Comparison of ENCODE assay signal across 21 cellular contexts in genomic region chr4:111362891-111363290, GRCh38.
DNase-seq lines count a peak whose midpoint lies in the region; TF ChIP-seq lines count a peak whose summit lies in the region.
"Had no signal": no experiment of that assay in that cellular context is flagged by ENCODE, and none has a peak within 500 bp of the region (broad histone marks: within the 10 kb centered on the region; RNA-seq: fewer than 3 reads in every experiment).

No MANE protein-coding gene starts in this region.

- H3K27me3 Mint-ChIP-seq in brain (no peaks in the 10 kb centered on the region), HFFc6 (ENCODE audit: insufficient read depth) (no peaks in the 10 kb centered on the region)

- H3K4me1 ChIP-seq in mesenchymal stem cell (ENCODE audit: control insufficient read depth, insufficient read depth, low read depth, low read length) (no peaks in the 10 kb centered on the region), ovary (ENCODE audit: insufficient read depth) (no peaks in the 10 kb centered on the region)
- H3K4me1 ChIP-seq: HAP-1, left lung, SJSA1, vagina had no signal

- H3K27ac ChIP-seq in mesenchymal stem cell (ENCODE audit: low read length, poor library complexity, severe bottlenecking): no peak overlapping the region
- no peak overlapping the region for H3K27ac ChIP-seq in ovary
- H3K27ac ChIP-seq: left lung, SJSA1, vagina had no signal

- H3K18ac ChIP-seq in mesenchymal stem cell (ENCODE audit: low read depth in 1 of 2, low read length in 2 of 2): no peak overlapping the region

- H3K4ac ChIP-seq in mesenchymal stem cell (ENCODE audit: low read depth in 1 of 2, low read length in 2 of 2): no peak overlapping the region

- H2BK12ac ChIP-seq in mesenchymal stem cell (ENCODE audit: low read length in 2 of 2): no peak overlapping the region

- no peak overlapping the region for H2AFZ ChIP-seq in mesenchymal stem cell (ENCODE audit: low read depth, low read length)

- no peak overlapping the region for H3K9ac ChIP-seq in mesenchymal stem cell (ENCODE audit: low read length)

- H2BK15ac ChIP-seq in mesenchymal stem cell (ENCODE audit: low read depth, poor library complexity, severe bottlenecking): no peak overlapping the region

- peaks cover 4 to 12% (median 7%) of the 10 kb centered on the region in 5 experiments for H3K9me3 Mint-ChIP-seq in brain
- peaks cover 5% of the 10 kb centered on the region; the same call in 1 of the 2 replicates for H3K9me3 Mint-ChIP-seq in HFFc6

- TF ChIP-seq EP300 in ovary (IDR thresholded peaks at IDR 0.05): no peak

- CTCF ChIA-PET in AG04449 (lab: Yijun Ruan, JAX): interaction anchor here (0.9 kb wide), 1 partner anchor 8 kb away, joined by 3 read pairs; no protein-coding TSS in a partner anchor

- no peak overlapping the region for H3K23ac ChIP-seq in mesenchymal stem cell (ENCODE audit: low read length in 2 of 2)

- POLR2A ChIA-PET in AG04449 (lab: Yijun Ruan, JAX): no interaction called here

- H3K27ac Mint-ChIP-seq in brain (peak overlapping the region in 4 of 5 experiments; percentile 4 to 59 (median 40)), HFFc6 (no peak overlapping the region)

- H3K36me3 ChIP-seq in mesenchymal stem cell (ENCODE audit: control insufficient read depth in 1 of 2, insufficient read depth in 2 of 2, low read depth in 1 of 2, low read length in 2 of 2) (no peaks in the 10 kb centered on the region), ovary (no peaks in the 10 kb centered on the region)
- H3K36me3 ChIP-seq: HAP-1, left lung, SJSA1, vagina had no signal

- H3K4me1 Mint-ChIP-seq in brain (peaks cover 9% of the 10 kb centered on the region), HFFc6 (ENCODE audit: low read depth) (peaks cover 11% of the 10 kb centered on the region)

- H3K27me3 ChIP-seq in mesenchymal stem cell (ENCODE audit: control insufficient read depth in 1 of 2, insufficient read depth in 1 of 2, low read length in 2 of 2) (no peaks in the 10 kb centered on the region), ovary (no peaks in the 10 kb centered on the region)
- H3K27me3 ChIP-seq: left lung, SJSA1, vagina had no signal

- 50% methylated on average over 1 of the region's 2 CpGs for WGBS in mesenchymal stem cell
- 61 to 67% (median 62%) methylated on average over 2 of the region's 2 CpGs for WGBS in ovary, 3 donors

- H3K36me3 Mint-ChIP-seq in brain (no peaks in the 10 kb centered on the region), HFFc6 (ENCODE audit: low read depth) (peaks cover 5% of the 10 kb centered on the region; the same call in 1 of the 2 replicates)

- H3K79me1 ChIP-seq in mesenchymal stem cell (replicated peaks; ENCODE audit: low read length, poor library complexity, severe bottlenecking): no peaks in the 10 kb centered on the region

- no peak overlapping the region for H4K8ac ChIP-seq in mesenchymal stem cell (ENCODE audit: low read length)

- TF ChIP-seq POLR2A in ovary (IDR thresholded peaks at IDR 0.05): no peak

- no peak overlapping the region for H4K91ac ChIP-seq in mesenchymal stem cell (ENCODE audit: low read length)

- no peak overlapping the region for H2BK120ac ChIP-seq in mesenchymal stem cell (ENCODE audit: low read depth, low read length)

- intact Hi-C loops in ovary (cut with DNase I): no loop called here

- DNase-seq in AG04449 (ENCODE audit: low read depth, low spot score): peak; percentile 94
- peak; percentile 72 for DNase-seq in GM04504 (ENCODE audit: low read depth)
- DNase-seq in mesenchymal stem cell: peak; percentile 20
- DNase-seq in NCI-H748 (lab: John Stamatoyannopoulos, UW; ENCODE audit: unreplicated experiment): no peak
- no peak for DNase-seq in medulla oblongata (ENCODE audit: extremely low spot score)
- no peak for DNase-seq in HFFc6
- no peak for DNase-seq in ovary
- DNase-seq: activated CD4-positive, alpha-beta T cell treated with anti-CD3 and anti-CD28 coated beads, Interleukin-2, amount 50 U/mL, for 1 hour; activated naive CD4-positive, alpha-beta T cell treated with anti-CD3 and anti-CD28 coated beads, Interleukin-2, amount 50 U/mL, for 16 hours; effector CD4-positive, alpha-beta T cell; foreskin melanocyte; GF-D8; left lung; NCI-H1694 treated with DMSO at 0.1 percent for 48 hours; NCI-H510A; retina; T1000 had no signal

- H3K9me3 ChIP-seq in mesenchymal stem cell (ENCODE audit: control insufficient read depth, low read length) (peaks cover 4% of the 10 kb centered on the region), ovary (no peaks in the 10 kb centered on the region)
- H3K9me3 ChIP-seq: HAP-1, SJSA1, vagina had no signal

- no peak for TF ChIP-seq CTCF in AG04449 (IDR thresholded peaks at IDR 0.05; ENCODE audit: insufficient read depth, low read length, missing control alignments)
- TF ChIP-seq CTCF in brain (conservative IDR thresholded peaks at IDR 0.05): no peak
- no peak for TF ChIP-seq CTCF in HFFc6 (IDR thresholded peaks at IDR 0.05)
- TF ChIP-seq CTCF in ovary (IDR thresholded peaks at IDR 0.05): no peak

- H3K4me3 Mint-ChIP-seq in brain (no peak overlapping the region), HFFc6 (no peak overlapping the region)

- H3K4me3 ChIP-seq in AG04449 (ENCODE audit: low read depth, low read length) (no peak overlapping the region), mesenchymal stem cell (ENCODE audit: insufficient read depth in 1 of 2, low read depth in 1 of 2, low read length in 2 of 2) (no peak overlapping the region), ovary (no peak overlapping the region)
- H3K4me3 ChIP-seq: HAP-1, left lung, SJSA1, vagina had no signal

- H2AK5ac ChIP-seq in mesenchymal stem cell (ENCODE audit: low read length, severe bottlenecking): no peak overlapping the region

- no peak overlapping the region for H3K4me2 ChIP-seq in mesenchymal stem cell (ENCODE audit: low read length, poor library complexity, severe bottlenecking)

- H2BK5ac ChIP-seq in mesenchymal stem cell (ENCODE audit: low read depth, low read length, poor library complexity, severe bottlenecking): no peak overlapping the region

- no peak overlapping the region for H3K14ac ChIP-seq in mesenchymal stem cell (ENCODE audit: low read length in 2 of 2)

Comparison
In these comparisons a context has a peak if more than half of its experiments do, and no peak if none do; other contexts are left out.
1. DNase-seq: peak in AG04449 (single experiment), GM04504 (single experiment) and mesenchymal stem cell (single experiment); none in NCI-H748 (single experiment), medulla oblongata (single experiment), HFFc6 (single experiment) and ovary (0 of 5).